In the genomic region with DNA sequence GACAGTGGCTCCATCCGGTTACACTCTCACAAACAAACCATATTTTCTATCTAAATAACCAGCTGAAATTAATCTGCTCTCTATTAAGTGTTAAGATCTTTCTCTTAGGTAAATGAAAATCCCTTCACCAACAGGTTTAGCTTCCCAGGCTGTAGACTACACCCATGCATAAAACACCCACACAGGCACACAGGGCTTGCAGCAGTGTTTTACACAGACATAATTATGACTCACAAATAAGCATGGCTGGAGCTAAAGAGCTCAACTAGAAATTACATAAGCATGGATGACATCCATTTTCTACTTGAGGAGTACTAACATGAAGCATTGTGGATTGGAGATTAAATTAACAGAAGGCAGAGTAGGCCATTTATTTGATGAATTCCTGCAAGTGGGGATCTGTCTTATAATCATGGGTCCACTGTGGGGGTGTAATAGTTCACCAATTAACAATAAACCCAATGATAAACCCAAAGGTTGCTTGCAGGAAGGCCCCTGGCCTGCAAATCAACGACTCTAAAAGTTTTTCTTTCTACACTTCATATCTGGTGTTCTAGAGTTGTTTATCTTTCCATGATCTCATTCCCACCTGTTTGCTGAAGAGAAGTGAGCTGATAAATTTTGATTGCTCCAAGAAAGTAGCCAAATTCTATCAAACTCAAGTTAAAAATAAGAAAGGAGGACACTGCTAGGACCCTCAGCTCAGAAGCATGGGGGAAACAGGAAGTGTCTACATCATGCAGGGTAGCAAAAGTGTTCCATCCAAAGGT, we compare ENCODE assay signal across 1 cellular context.
TF ChIP-seq lines count a peak whose summit lies in the region.

No MANE protein-coding gene starts in this region.

TF ChIP-seq in HEK293, 187 proteins besides CTCF, POLR2A, EP300 and RAD21 (continued from another document):
- TF ChIP-seq, protein P1, sequence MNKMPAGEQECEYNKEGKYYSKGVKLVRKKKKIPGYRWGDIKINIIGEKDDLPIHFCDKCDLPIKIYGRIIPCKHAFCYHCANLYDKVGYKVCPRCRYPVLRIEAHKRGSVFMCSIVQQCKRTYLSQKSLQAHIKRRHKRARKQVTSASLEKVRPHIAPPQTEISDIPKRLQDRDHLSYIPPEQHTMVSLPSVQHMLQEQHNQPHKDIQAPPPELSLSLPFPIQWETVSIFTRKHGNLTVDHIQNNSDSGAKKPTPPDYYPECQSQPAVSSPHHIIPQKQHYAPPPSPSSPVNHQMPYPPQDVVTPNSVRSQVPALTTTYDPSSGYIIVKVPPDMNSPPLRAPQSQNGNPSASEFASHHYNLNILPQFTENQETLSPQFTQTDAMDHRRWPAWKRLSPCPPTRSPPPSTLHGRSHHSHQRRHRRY (tag by site-specific recombination; IDR thresholded peaks at IDR 0.05): no peak
- TF ChIP-seq, protein P2, sequence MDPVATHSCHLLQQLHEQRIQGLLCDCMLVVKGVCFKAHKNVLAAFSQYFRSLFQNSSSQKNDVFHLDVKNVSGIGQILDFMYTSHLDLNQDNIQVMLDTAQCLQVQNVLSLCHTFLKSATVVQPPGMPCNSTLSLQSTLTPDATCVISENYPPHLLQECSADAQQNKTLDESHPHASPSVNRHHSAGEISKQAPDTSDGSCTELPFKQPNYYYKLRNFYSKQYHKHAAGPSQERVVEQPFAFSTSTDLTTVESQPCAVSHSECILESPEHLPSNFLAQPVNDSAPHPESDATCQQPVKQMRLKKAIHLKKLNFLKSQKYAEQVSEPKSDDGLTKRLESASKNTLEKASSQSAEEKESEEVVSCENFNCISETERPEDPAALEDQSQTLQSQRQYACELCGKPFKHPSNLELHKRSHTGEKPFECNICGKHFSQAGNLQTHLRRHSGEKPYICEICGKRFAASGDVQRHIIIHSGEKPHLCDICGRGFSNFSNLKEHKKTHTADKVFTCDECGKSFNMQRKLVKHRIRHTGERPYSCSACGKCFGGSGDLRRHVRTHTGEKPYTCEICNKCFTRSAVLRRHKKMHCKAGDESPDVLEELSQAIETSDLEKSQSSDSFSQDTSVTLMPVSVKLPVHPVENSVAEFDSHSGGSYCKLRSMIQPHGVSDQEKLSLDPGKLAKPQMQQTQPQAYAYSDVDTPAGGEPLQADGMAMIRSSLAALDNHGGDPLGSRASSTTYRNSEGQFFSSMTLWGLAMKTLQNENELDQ (tag by site-specific recombination; IDR thresholded peaks at IDR 0.05; ENCODE audit: low read depth): no peak
- no peak for TF ChIP-seq ZNF623 (tag by site-specific recombination; IDR thresholded peaks at IDR 0.05)
- no peak for TF ChIP-seq ZNF184 (tag by site-specific recombination; IDR thresholded peaks at IDR 0.05)
- TF ChIP-seq SCRT2 (tag by site-specific recombination; IDR thresholded peaks at IDR 0.05): peak; percentile 91
- no peak for TF ChIP-seq ZNF548 (tag by site-specific recombination; IDR thresholded peaks at IDR 0.05)
- no peak for TF ChIP-seq ZNF37A (tag by site-specific recombination; IDR thresholded peaks at IDR 0.05)
- TF ChIP-seq KLF10 (tag by site-specific recombination; IDR thresholded peaks at IDR 0.05): no peak
- no peak for TF ChIP-seq ZBTB7A (tag by site-specific recombination; IDR thresholded peaks at IDR 0.05; ENCODE audit: low read depth)
- TF ChIP-seq ZNF747 (tag by site-specific recombination; IDR thresholded peaks at IDR 0.05): no peak
- TF ChIP-seq, protein P3, sequence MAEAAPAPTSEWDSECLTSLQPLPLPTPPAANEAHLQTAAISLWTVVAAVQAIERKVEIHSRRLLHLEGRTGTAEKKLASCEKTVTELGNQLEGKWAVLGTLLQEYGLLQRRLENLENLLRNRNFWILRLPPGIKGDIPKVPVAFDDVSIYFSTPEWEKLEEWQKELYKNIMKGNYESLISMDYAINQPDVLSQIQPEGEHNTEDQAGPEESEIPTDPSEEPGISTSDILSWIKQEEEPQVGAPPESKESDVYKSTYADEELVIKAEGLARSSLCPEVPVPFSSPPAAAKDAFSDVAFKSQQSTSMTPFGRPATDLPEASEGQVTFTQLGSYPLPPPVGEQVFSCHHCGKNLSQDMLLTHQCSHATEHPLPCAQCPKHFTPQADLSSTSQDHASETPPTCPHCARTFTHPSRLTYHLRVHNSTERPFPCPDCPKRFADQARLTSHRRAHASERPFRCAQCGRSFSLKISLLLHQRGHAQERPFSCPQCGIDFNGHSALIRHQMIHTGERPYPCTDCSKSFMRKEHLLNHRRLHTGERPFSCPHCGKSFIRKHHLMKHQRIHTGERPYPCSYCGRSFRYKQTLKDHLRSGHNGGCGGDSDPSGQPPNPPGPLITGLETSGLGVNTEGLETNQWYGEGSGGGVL (tag by site-specific recombination; IDR thresholded peaks at IDR 0.05): no peak
- no peak for TF ChIP-seq MZF1 (tag by site-specific recombination; IDR thresholded peaks at IDR 0.05; ENCODE audit: borderline replicate concordance)
- TF ChIP-seq ZNF837 (tag by site-specific recombination; IDR thresholded peaks at IDR 0.05): no peak
- TF ChIP-seq SCRT1 (tag by site-specific recombination; IDR thresholded peaks at IDR 0.05; ENCODE audit: borderline replicate concordance): peak; percentile 35; the same call in 1 of the 2 replicates
- no peak for TF ChIP-seq ZNF843 (tag by site-specific recombination; IDR thresholded peaks at IDR 0.05)
- peak; percentile 81 for TF ChIP-seq EGR2 (tag by site-specific recombination; IDR thresholded peaks at IDR 0.05; ENCODE audit: low read depth)
